Comparison of ENCODE assay signal across 24 cellular contexts in genomic region chr2:237012577-237013237, GRCh38.
A peak's percentile ranks its signal among the peaks of the same experiment; 100 is the strongest.
DNase-seq lines count a peak whose midpoint lies in the region; ATAC-seq and TF ChIP-seq lines count a peak whose summit lies in the region.
"Had no signal": no experiment of that assay in that cellular context is flagged by ENCODE, and none has a peak within 500 bp of the region (broad histone marks: within the 10 kb centered on the region; RNA-seq: fewer than 3 reads in every experiment).

No MANE protein-coding gene starts in this region.

- 35 to 46% methylated on average over 15 of the region's 15 CpGs for WGBS in lung, 2 donors
- WGBS in smooth muscle cell (ENCODE audit: low lambda C conversion rate): 19% methylated on average over 15 of the region's 15 CpGs

- peak; percentile 34 for ATAC-seq in Right ventricle myocardium superior (ENCODE audit: poor library complexity)
- peak; percentile 55 for ATAC-seq in lung (ENCODE audit: insufficient read depth, low FRiP score)
- no peak for ATAC-seq in sciatic nerve
- ATAC-seq: left lobe of liver had no signal

- H3K9me3 ChIP-seq in lung (ENCODE audit: control insufficient read depth in 2 of 2, insufficient read depth in 1 of 2, low read length in 1 of 2) (no peaks in the 10 kb centered on the region), smooth muscle cell (replicated peaks; ENCODE audit: low read depth) (no peaks in the 10 kb centered on the region)
- H3K9me3 ChIP-seq: breast epithelium, HAP-1 had no signal

- intact Hi-C loops in Right ventricle myocardium superior (cut with DNase I) (no loop called here), cardiac septum (cut with DNase I) (no loop called here), sciatic nerve (cut with DNase I) (no loop called here)

- H2AFZ ChIP-seq in smooth muscle cell (ENCODE audit: low read depth): peak overlapping the region; percentile 6

- DNase-seq in Right ventricle myocardium superior: no peak
- no peak for DNase-seq in cardiac septum (ENCODE audit: low spot score)
- no peak for DNase-seq in coronary artery (ENCODE audit: low spot score)
- no peak for DNase-seq in lung (ENCODE audit: low spot score)
- DNase-seq in smooth muscle cell (lab: John Stamatoyannopoulos, UW; ENCODE audit: unreplicated experiment): no peak
- no peak for DNase-seq in sciatic nerve (ENCODE audit: low spot score)
- no peak for DNase-seq in stimulated activated naive CD4-positive, alpha-beta T cell (lab: John Stamatoyannopoulos, UW)
- no peak for DNase-seq in C1 segment of cervical spinal cord (lab: John Stamatoyannopoulos, UW)
- DNase-seq: activated CD4-positive, alpha-beta T cell treated with anti-CD3 and anti-CD28 coated beads, Interleukin-2, amount 50 U/mL, for 4 hours; activated naive CD4-positive, alpha-beta T cell treated with Interleukin-2 at 50 U/mL for 16 hours; activated T-cell treated with anti-CD3 and anti-CD28 coated beads for 4 hours; CD4-positive, CD25-positive, alpha-beta regulatory T cell; DMS79; effector CD4-positive, alpha-beta T cell; foreskin fibroblast; Karpas-422; NCI-H1105; NCI-H2171 treated with DMSO at 0.1 percent for 48 hours; RPMI8226; stimulated activated naive CD4-positive, alpha-beta T cell treated with Interleukin-2 at 50 U/mL for 16 hours; SW 1271 had no signal

- H3K27ac ChIP-seq in coronary artery (peak overlapping the region in 1 of 2 donors; percentile 53), lung (ENCODE audit: low read depth in 1 of 2, low read length in 1 of 2) (no peak overlapping the region), smooth muscle cell (ENCODE audit: low read depth) (peak overlapping the region; percentile 40)

- H4K20me1 ChIP-seq in smooth muscle cell (ENCODE audit: low read depth): no peaks in the 10 kb centered on the region

- H3K9ac ChIP-seq in smooth muscle cell (ENCODE audit: low read depth): peak overlapping the region; percentile 4

- TF ChIP-seq CTCF in coronary artery (IDR thresholded peaks at IDR 0.05) (no peak), lung (IDR thresholded peaks at IDR 0.05; ENCODE audit: control extremely low read depth, extremely low read depth) (no peak), smooth muscle cell (IDR thresholded peaks at IDR 0.05; ENCODE audit: borderline replicate concordance, insufficient read depth, poor library complexity, severe bottlenecking) (no peak)

- H3K4me3 ChIP-seq in coronary artery: peak overlapping the region; percentile 6
- no peak overlapping the region for H3K4me3 ChIP-seq in lung
- H3K4me3 ChIP-seq in smooth muscle cell: no peak overlapping the region
- H3K4me3 ChIP-seq: breast epithelium, HAP-1 had no signal

- no peaks in the 10 kb centered on the region for H3K79me2 ChIP-seq in smooth muscle cell (ENCODE audit: low read depth)

- H3K4me1 ChIP-seq in lung (ENCODE audit: control insufficient read depth in 2 of 2, insufficient read depth in 2 of 2, low read length in 2 of 2) (peaks cover 0 to 5% of the 10 kb centered on the region in 2 donors), smooth muscle cell (ENCODE audit: low read depth) (peaks cover 16% of the 10 kb centered on the region)
- H3K4me1 ChIP-seq: breast epithelium, HAP-1 had no signal

- H3K4me2 ChIP-seq in smooth muscle cell: peak overlapping the region; percentile 36

- H3K27me3 ChIP-seq in lung (ENCODE audit: control insufficient read depth, insufficient read depth): no peaks in the 10 kb centered on the region
- no peaks in the 10 kb centered on the region for H3K27me3 ChIP-seq in smooth muscle cell (ENCODE audit: low read depth)
- H3K27me3 ChIP-seq: breast epithelium had no signal

- H3F3A ChIP-seq in smooth muscle cell (ENCODE audit: low read depth): peaks cover 8% of the 10 kb centered on the region

- H3K36me3 ChIP-seq in lung (ENCODE audit: control insufficient read depth in 2 of 2, insufficient read depth in 2 of 2, low read length in 2 of 2) (no peaks in the 10 kb centered on the region), smooth muscle cell (ENCODE audit: low read depth) (no peaks in the 10 kb centered on the region)
- H3K36me3 ChIP-seq: breast epithelium, HAP-1 had no signal
